In the genomic region with DNA sequence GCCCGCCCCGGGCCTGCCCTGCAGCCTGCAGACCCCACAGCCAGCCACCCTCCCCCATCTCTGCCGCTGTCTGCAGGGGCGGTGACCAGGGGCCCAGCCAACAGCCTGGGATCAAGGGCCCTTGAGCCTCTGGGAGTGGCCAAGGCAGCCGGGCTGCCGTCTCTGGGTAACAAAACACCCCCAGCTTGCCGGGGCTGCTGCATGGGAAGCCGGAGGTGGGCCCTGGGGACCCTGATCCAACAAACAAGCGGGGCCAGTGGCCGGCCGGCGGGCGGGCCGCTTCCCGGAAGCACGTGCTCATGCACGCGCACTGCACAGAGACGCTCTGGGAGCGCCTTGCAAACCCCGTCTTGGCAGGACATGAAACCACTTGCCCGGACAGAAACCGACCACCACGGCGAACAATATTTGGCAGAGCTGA, we compare ENCODE assay signal across 1 cellular context.
TF ChIP-seq lines count a peak whose summit lies in the region.

No MANE protein-coding gene starts in this region.

TF ChIP-seq in K562, 482 proteins besides CTCF, POLR2A, EP300 and RAD21 (continued from another document):
- TF ChIP-seq, protein P1, sequence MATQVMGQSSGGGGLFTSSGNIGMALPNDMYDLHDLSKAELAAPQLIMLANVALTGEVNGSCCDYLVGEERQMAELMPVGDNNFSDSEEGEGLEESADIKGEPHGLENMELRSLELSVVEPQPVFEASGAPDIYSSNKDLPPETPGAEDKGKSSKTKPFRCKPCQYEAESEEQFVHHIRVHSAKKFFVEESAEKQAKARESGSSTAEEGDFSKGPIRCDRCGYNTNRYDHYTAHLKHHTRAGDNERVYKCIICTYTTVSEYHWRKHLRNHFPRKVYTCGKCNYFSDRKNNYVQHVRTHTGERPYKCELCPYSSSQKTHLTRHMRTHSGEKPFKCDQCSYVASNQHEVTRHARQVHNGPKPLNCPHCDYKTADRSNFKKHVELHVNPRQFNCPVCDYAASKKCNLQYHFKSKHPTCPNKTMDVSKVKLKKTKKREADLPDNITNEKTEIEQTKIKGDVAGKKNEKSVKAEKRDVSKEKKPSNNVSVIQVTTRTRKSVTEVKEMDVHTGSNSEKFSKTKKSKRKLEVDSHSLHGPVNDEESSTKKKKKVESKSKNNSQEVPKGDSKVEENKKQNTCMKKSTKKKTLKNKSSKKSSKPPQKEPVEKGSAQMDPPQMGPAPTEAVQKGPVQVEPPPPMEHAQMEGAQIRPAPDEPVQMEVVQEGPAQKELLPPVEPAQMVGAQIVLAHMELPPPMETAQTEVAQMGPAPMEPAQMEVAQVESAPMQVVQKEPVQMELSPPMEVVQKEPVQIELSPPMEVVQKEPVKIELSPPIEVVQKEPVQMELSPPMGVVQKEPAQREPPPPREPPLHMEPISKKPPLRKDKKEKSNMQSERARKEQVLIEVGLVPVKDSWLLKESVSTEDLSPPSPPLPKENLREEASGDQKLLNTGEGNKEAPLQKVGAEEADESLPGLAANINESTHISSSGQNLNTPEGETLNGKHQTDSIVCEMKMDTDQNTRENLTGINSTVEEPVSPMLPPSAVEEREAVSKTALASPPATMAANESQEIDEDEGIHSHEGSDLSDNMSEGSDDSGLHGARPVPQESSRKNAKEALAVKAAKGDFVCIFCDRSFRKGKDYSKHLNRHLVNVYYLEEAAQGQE (CRISPR knock-in tag; IDR thresholded peaks at IDR 0.05; ENCODE audit: low read depth): no peak
- TF ChIP-seq KDM1A (IDR thresholded peaks at IDR 0.05) (no peak), HDGF (IDR thresholded peaks at IDR 0.05) (no peak), ZNF76 (CRISPR knock-in tag; IDR thresholded peaks at IDR 0.05; ENCODE audit: borderline replicate concordance) (no peak)
